In the genomic region with DNA sequence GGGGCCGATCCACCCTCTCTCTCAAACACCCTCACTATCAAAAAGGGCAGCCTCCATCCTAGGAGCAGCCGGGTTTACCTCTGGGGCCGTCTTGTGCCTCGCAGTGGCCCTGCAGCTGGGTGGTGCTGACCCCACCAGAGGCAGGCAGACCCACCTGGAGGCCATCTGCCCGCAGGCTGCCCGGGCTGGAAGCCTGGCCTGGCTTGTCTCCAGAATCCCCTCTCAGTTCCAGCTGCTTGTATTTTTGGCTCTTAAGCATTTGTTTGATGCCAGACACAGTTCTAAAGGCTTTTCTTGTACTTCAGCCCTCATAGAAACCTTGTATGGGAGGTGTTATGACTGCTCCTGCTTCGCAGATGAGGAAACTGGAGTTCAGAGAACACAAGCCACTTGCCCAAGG, we compare ENCODE assay signal across 1 cellular context.
TF ChIP-seq lines count a peak whose summit lies in the region.

No MANE protein-coding gene starts in this region.

TF ChIP-seq in IMR-90, 13 proteins besides CTCF, POLR2A, EP300 and RAD21:
- no peak for TF ChIP-seq FOS (IDR thresholded peaks at IDR 0.05; ENCODE audit: low read depth, low read length)
- no peak for TF ChIP-seq MAZ (IDR thresholded peaks at IDR 0.05; ENCODE audit: borderline replicate concordance, low read depth, low read length)
- no peak for TF ChIP-seq ELK1 (IDR thresholded peaks at IDR 0.05; ENCODE audit: borderline replicate concordance, low read depth, low read length)
- no peak for TF ChIP-seq CEBPB (IDR thresholded peaks at IDR 0.05; ENCODE audit: low read depth, low read length)
- no peak for TF ChIP-seq RCOR1 (IDR thresholded peaks at IDR 0.05; ENCODE audit: insufficient replicate concordance, low read length)
- no peak for TF ChIP-seq NFE2L2 (IDR thresholded peaks at IDR 0.05; ENCODE audit: low read depth, low read length)
- TF ChIP-seq BHLHE40 (IDR thresholded peaks at IDR 0.05; ENCODE audit: low read depth, low read length), result no peak
- TF ChIP-seq SMC3 (IDR thresholded peaks at IDR 0.05; ENCODE audit: low read depth, low read length), result no peak
- TF ChIP-seq RFX5 (IDR thresholded peaks at IDR 0.05; ENCODE audit: low read depth, low read length), result no peak
- TF ChIP-seq, protein P1, sequence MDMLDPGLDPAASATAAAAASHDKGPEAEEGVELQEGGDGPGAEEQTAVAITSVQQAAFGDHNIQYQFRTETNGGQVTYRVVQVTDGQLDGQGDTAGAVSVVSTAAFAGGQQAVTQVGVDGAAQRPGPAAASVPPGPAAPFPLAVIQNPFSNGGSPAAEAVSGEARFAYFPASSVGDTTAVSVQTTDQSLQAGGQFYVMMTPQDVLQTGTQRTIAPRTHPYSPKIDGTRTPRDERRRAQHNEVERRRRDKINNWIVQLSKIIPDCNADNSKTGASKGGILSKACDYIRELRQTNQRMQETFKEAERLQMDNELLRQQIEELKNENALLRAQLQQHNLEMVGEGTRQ (IDR thresholded peaks at IDR 0.05; ENCODE audit: low read depth, low read length), result no peak
